1 cellular context compared by ENCODE assay signal in the genomic region with DNA sequence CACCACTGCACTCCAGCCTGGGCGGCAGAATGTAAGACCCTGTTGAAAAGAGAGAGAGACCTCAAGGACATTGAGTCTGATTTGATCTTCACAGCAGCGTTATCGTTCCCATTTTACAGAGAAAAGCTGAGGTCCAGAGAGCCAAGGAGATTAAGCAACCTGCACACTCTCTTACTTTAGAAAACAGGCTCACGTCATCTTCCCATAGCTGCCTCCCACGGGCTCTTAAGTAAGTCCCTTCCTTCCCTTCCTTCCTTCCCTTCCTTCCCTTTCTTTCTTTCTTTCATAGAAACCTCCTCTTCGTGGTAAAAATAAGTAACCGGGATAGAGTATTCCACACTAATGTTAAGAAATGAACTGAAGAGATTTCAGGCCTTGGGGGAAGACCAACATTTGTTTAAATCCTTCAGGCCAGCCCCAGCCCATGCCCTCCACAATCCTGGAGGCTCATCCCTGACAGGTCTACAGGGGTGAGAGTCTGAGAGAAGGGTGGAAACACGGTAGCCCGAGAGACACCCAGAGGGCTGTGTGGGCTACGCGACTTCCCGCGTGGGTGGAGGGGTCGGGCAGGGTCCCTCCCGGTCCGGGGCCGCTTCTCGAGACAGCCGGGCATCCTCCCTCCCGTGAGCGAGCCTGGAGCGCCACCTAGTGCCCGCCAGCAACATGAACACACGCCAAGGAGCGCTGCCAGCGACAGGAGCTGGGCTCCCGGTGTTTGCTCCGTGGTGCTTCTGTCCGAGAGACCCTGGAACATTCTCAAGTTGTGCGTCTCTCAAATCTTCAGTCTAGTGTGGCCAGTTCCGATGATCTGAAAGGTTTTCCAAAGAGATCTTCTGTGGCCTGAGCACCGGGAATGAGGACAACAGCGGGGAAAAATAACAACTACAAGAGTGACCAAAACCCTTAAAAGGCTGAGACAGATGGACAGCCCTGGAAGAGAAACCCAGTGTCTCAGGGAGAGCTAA.
TF ChIP-seq lines count a peak whose summit lies in the region.

No MANE protein-coding gene starts in this region.

TF ChIP-seq in HepG2, 621 proteins besides CTCF, POLR2A, EP300 and RAD21 (continued from another document and continues in another):
- TF ChIP-seq, protein P1, sequence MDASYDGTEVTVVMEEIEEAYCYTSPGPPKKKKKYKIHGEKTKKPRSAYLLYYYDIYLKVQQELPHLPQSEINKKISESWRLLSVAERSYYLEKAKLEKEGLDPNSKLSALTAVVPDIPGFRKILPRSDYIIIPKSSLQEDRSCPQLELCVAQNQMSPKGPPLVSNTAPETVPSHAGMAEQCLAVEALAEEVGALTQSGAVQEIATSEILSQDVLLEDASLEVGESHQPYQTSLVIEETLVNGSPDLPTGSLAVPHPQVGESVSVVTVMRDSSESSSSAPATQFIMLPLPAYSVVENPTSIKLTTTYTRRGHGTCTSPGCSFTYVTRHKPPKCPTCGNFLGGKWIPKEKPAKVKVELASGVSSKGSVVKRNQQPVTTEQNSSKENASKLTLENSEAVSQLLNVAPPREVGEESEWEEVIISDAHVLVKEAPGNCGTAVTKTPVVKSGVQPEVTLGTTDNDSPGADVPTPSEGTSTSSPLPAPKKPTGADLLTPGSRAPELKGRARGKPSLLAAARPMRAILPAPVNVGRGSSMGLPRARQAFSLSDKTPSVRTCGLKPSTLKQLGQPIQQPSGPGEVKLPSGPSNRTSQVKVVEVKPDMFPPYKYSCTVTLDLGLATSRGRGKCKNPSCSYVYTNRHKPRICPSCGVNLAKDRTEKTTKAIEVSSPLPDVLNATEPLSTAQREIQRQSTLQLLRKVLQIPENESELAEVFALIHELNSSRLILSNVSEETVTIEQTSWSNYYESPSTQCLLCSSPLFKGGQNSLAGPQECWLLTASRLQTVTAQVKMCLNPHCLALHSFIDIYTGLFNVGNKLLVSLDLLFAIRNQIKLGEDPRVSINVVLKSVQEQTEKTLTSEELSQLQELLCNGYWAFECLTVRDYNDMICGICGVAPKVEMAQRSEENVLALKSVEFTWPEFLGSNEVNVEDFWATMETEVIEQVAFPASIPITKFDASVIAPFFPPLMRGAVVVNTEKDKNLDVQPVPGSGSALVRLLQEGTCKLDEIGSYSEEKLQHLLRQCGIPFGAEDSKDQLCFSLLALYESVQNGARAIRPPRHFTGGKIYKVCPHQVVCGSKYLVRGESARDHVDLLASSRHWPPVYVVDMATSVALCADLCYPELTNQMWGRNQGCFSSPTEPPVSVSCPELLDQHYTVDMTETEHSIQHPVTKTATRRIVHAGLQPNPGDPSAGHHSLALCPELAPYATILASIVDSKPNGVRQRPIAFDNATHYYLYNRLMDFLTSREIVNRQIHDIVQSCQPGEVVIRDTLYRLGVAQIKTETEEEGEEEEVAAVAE (CRISPR knock-in tag; IDR thresholded peaks at IDR 0.05; ENCODE audit: borderline replicate concordance), result no peak
- TF ChIP-seq FOXJ3 (CRISPR knock-in tag; IDR thresholded peaks at IDR 0.05; ENCODE audit: borderline replicate concordance) (no peak), ATAD3A (CRISPR knock-in tag; IDR thresholded peaks at IDR 0.05) (no peak), ZNF430 (CRISPR knock-in tag; IDR thresholded peaks at IDR 0.05) (no peak), TARDBP (CRISPR knock-in tag; IDR thresholded peaks at IDR 0.05) (no peak), ZNF138 (CRISPR knock-in tag; IDR thresholded peaks at IDR 0.05; ENCODE audit: low read depth) (no peak), GATAD2A (CRISPR knock-in tag; IDR thresholded peaks at IDR 0.05) (peak; percentile 39; the same call in 1 of the 2 replicates), ZNF274 (CRISPR knock-in tag; IDR thresholded peaks at IDR 0.05) (no peak), ZBTB3 (CRISPR knock-in tag; IDR thresholded peaks at IDR 0.05; ENCODE audit: borderline replicate concordance, low read depth) (no peak), CAMTA2 (CRISPR knock-in tag; IDR thresholded peaks at IDR 0.05; ENCODE audit: borderline replicate concordance) (no peak), GMEB2 (CRISPR knock-in tag; IDR thresholded peaks at IDR 0.05; ENCODE audit: low read depth) (no peak), NFYB (CRISPR knock-in tag; IDR thresholded peaks at IDR 0.05) (no peak), TOE1 (CRISPR knock-in tag; IDR thresholded peaks at IDR 0.05) (no peak), ZNF18 (CRISPR knock-in tag; IDR thresholded peaks at IDR 0.05; ENCODE audit: insufficient replicate concordance) (no peak), GABPB1 (CRISPR knock-in tag; IDR thresholded peaks at IDR 0.05) (peak; percentile 58), ZNF781 (CRISPR knock-in tag; IDR thresholded peaks at IDR 0.05; ENCODE audit: borderline replicate concordance, not compliant biosample characterization) (no peak), ZBED4 (CRISPR knock-in tag; IDR thresholded peaks at IDR 0.05; ENCODE audit: borderline replicate concordance) (no peak), ELF1 (CRISPR knock-in tag; IDR thresholded peaks at IDR 0.05) (no peak), SNAI1 (CRISPR knock-in tag; IDR thresholded peaks at IDR 0.05; ENCODE audit: borderline replicate concordance) (no peak), NFYC (CRISPR knock-in tag; IDR thresholded peaks at IDR 0.05) (no peak), ZFP36 (IDR thresholded peaks at IDR 0.05; ENCODE audit: borderline replicate concordance, low read depth, low read length, partially characterized antibody) (no peak), RAD51 (IDR thresholded peaks at IDR 0.05; ENCODE audit: borderline replicate concordance) (no peak), MATR3 (CRISPR knock-in tag; IDR thresholded peaks at IDR 0.05) (no peak), POLR2G (IDR thresholded peaks at IDR 0.05; ENCODE audit: low read depth, low read length) (no peak), ZNF83 (CRISPR knock-in tag; IDR thresholded peaks at IDR 0.05; ENCODE audit: borderline replicate concordance) (0 out of 2 replicates have a peak, but pooled peaks have one; percentile 32)
- TF ChIP-seq, protein P2, sequence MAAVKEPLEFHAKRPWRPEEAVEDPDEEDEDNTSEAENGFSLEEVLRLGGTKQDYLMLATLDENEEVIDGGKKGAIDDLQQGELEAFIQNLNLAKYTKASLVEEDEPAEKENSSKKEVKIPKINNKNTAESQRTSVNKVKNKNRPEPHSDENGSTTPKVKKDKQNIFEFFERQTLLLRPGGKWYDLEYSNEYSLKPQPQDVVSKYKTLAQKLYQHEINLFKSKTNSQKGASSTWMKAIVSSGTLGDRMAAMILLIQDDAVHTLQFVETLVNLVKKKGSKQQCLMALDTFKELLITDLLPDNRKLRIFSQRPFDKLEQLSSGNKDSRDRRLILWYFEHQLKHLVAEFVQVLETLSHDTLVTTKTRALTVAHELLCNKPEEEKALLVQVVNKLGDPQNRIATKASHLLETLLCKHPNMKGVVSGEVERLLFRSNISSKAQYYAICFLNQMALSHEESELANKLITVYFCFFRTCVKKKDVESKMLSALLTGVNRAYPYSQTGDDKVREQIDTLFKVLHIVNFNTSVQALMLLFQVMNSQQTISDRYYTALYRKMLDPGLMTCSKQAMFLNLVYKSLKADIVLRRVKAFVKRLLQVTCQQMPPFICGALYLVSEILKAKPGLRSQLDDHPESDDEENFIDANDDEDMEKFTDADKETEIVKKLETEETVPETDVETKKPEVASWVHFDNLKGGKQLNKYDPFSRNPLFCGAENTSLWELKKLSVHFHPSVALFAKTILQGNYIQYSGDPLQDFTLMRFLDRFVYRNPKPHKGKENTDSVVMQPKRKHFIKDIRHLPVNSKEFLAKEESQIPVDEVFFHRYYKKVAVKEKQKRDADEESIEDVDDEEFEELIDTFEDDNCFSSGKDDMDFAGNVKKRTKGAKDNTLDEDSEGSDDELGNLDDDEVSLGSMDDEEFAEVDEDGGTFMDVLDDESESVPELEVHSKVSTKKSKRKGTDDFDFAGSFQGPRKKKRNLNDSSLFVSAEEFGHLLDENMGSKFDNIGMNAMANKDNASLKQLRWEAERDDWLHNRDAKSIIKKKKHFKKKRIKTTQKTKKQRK (IDR thresholded peaks at IDR 0.05; ENCODE audit: low read length), result no peak
- TF ChIP-seq, protein P3, sequence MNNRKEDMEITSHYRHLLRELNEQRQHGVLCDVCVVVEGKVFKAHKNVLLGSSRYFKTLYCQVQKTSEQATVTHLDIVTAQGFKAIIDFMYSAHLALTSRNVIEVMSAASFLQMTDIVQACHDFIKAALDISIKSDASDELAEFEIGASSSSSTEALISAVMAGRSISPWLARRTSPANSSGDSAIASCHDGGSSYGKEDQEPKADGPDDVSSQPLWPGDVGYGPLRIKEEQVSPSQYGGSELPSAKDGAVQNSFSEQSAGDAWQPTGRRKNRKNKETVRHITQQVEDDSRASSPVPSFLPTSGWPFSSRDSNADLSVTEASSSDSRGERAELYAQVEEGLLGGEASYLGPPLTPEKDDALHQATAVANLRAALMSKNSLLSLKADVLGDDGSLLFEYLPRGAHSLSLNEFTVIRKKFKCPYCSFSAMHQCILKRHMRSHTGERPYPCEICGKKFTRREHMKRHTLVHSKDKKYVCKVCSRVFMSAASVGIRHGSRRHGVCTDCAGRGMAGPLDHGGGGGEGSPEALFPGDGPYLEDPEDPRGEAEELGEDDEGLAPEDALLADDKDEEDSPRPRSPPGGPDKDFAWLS (CRISPR knock-in tag; IDR thresholded peaks at IDR 0.05; ENCODE audit: borderline replicate concordance), result no peak
- TF ChIP-seq, protein P4, sequence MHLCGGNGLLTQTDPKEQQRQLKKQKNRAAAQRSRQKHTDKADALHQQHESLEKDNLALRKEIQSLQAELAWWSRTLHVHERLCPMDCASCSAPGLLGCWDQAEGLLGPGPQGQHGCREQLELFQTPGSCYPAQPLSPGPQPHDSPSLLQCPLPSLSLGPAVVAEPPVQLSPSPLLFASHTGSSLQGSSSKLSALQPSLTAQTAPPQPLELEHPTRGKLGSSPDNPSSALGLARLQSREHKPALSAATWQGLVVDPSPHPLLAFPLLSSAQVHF (CRISPR knock-in tag; IDR thresholded peaks at IDR 0.05), result no peak
- TF ChIP-seq, protein P5, sequence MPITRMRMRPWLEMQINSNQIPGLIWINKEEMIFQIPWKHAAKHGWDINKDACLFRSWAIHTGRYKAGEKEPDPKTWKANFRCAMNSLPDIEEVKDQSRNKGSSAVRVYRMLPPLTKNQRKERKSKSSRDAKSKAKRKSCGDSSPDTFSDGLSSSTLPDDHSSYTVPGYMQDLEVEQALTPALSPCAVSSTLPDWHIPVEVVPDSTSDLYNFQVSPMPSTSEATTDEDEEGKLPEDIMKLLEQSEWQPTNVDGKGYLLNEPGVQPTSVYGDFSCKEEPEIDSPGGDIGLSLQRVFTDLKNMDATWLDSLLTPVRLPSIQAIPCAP (CRISPR knock-in tag; IDR thresholded peaks at IDR 0.05; ENCODE audit: low read depth), result no peak
- TF ChIP-seq, protein P6, sequence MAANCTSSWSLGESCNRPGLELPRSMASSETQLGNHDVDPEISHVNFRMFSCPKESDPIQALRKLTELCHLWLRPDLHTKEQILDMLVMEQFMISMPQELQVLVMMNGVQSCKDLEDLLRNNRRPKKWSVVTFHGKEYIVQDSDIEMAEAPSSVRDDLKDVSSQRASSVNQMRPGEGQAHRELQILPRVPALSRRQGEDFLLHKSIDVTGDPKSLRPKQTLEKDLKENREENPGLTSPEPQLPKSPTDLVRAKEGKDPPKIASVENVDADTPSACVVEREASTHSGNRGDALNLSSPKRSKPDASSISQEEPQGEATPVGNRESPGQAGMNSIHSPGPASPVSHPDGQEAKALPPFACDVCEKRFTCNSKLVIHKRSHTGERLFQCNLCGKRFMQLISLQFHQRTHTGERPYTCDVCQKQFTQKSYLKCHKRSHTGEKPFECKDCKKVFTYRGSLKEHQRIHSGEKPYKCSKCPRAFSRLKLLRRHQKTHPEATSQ (CRISPR knock-in tag; IDR thresholded peaks at IDR 0.05; ENCODE audit: borderline replicate concordance), result no peak
